In the genomic region with DNA sequence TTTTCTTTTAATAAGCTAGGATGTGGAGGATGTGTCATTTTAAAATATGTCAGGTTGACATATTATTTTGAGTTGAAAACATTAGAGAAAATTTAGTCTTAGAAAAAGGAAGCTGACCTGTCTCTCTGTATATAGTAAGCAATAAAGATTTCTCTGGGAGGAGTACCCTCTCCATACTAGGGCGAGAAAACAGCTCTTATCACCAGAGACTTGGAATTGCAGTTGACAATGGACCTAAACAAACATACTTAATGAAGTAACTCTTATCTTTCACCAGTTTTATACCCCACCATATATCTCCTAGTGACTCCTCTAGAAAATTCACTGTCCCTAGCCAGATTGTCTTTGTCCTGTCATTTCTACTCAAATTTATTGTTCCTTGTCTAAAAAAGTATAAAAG, we compare ENCODE assay signal across 23 cellular contexts.
"Had no signal": no experiment of that assay in that cellular context is flagged by ENCODE, and none has a peak within 500 bp of the region (broad histone marks: within the 10 kb centered on the region; RNA-seq: fewer than 3 reads in every experiment).

No MANE protein-coding gene starts in this region.

- H2AFZ ChIP-seq: hepatocyte had no signal

- H3K9me3 ChIP-seq: breast epithelium, esophagus squamous epithelium, stomach, thyroid gland had no signal

- H3K4me3 ChIP-seq: breast epithelium, esophagus squamous epithelium, hepatocyte, lung, skin epidermis, stomach, thyroid gland had no signal

- H3K4me3 Mint-ChIP-seq: activated CD4-positive, alpha-beta T cell treated with anti-CD3 and anti-CD28 coated beads, Interleukin-2, amount 10 ng/mL, durations not matched to agents 7 days and 5 days; activated naive CD4-positive, alpha-beta T cell treated with anti-CD3 and anti-CD28 coated beads, Interleukin-2, amount 10 ng/mL, durations not matched to agents 7 days and 5 days; activated naive CD8-positive, alpha-beta T cell treated with anti-CD3 and anti-CD28 coated beads, Interleukin-2, amount 50 U/mL, for 24 hours; effector memory CD8-positive, alpha-beta T cell; mesothelial cell of epicardium; T-cell had no signal

- H3K9me3 Mint-ChIP-seq: activated CD4-positive, alpha-beta T cell treated with anti-CD3 and anti-CD28 coated beads, Interleukin-2, amount 10 ng/mL, durations not matched to agents 7 days and 5 days; activated naive CD4-positive, alpha-beta T cell treated with anti-CD3 and anti-CD28 coated beads, Interleukin-2, amount 10 ng/mL, durations not matched to agents 7 days and 5 days; activated naive CD8-positive, alpha-beta T cell treated with anti-CD3 and anti-CD28 coated beads, Interleukin-2, amount 50 U/mL, for 24 hours; effector memory CD8-positive, alpha-beta T cell; mesothelial cell of epicardium; T-cell had no signal

- H3K27ac Mint-ChIP-seq: activated CD4-positive, alpha-beta T cell treated with anti-CD3 and anti-CD28 coated beads, Interleukin-2, amount 10 ng/mL, durations not matched to agents 7 days and 5 days; activated naive CD4-positive, alpha-beta T cell treated with anti-CD3 and anti-CD28 coated beads, Interleukin-2, amount 10 ng/mL, durations not matched to agents 7 days and 5 days; activated naive CD8-positive, alpha-beta T cell treated with anti-CD3 and anti-CD28 coated beads, Interleukin-2, amount 50 U/mL, for 24 hours; effector memory CD8-positive, alpha-beta T cell; progenitor cell of endocrine pancreas; T-cell had no signal

- H3K4me1 Mint-ChIP-seq: activated CD4-positive, alpha-beta T cell treated with anti-CD3 and anti-CD28 coated beads, Interleukin-2, amount 10 ng/mL, durations not matched to agents 7 days and 5 days; activated naive CD4-positive, alpha-beta T cell treated with anti-CD3 and anti-CD28 coated beads, Interleukin-2, amount 10 ng/mL, durations not matched to agents 7 days and 5 days; activated naive CD8-positive, alpha-beta T cell treated with anti-CD3 and anti-CD28 coated beads, Interleukin-2, amount 50 U/mL, for 24 hours; T-cell had no signal

- H3K27ac ChIP-seq: breast epithelium, esophagus squamous epithelium, stomach had no signal

- H3K27me3 ChIP-seq: breast epithelium, stomach, thyroid gland had no signal

- H3K36me3 Mint-ChIP-seq: activated naive CD4-positive, alpha-beta T cell treated with anti-CD3 and anti-CD28 coated beads, Interleukin-2, amount 10 ng/mL, durations not matched to agents 7 days and 5 days; mesothelial cell of epicardium; T-cell had no signal

- H3K36me3 ChIP-seq: breast epithelium, esophagus squamous epithelium, stomach, thyroid gland had no signal

- H3K79me2 ChIP-seq: hepatocyte had no signal

- ATAC-seq: activated naive CD8-positive, alpha-beta T cell treated with anti-CD3 and anti-CD28 coated beads, Interleukin-2, amount 50 U/mL, for 24 hours; effector memory CD8-positive, alpha-beta T cell; SK-N-SH treated with all-trans-retinoic acid at 6 μM for 48 hours; T-cell had no signal

- H3K4me1 ChIP-seq: breast epithelium had no signal

- DNase-seq: activated CD4-positive, alpha-beta T cell treated with anti-CD3 and anti-CD28 coated beads, Interleukin-2, amount 10 ng/mL, durations not matched to agents 7 days and 5 days; activated CD8-positive, alpha-beta memory T cell treated with anti-CD3 and anti-CD28 coated beads, Interleukin-2, amount 50 U/mL, for 48 hours; activated effector memory CD4-positive, alpha-beta T cell treated with Interleukin-2 at 50 U/mL for 16 hours; activated naive CD4-positive, alpha-beta T cell treated with anti-CD3 and anti-CD28 coated beads, Interleukin-2, amount 10 ng/mL, durations not matched to agents 7 days and 5 days; activated naive CD8-positive, alpha-beta T cell treated with anti-CD3 and anti-CD28 coated beads, Interleukin-2, amount 50 U/mL, for 24 hours; activated T-cell treated with anti-CD3 and anti-CD28 coated beads, Interleukin-2, amount 50 U/mL, for 48 hours; aorta; dermis blood vessel endothelial cell; effector memory CD8-positive, alpha-beta T cell; esophagus squamous epithelium; stimulated activated CD4-positive, alpha-beta T cell treated with anti-CD3 and anti-CD28 coated beads, Interleukin-15, amount 100 ng/mL, for 24 hours; stimulated activated CD4-positive, alpha-beta T cell treated with anti-CD3 and anti-CD28 coated beads, Interleukin-4, amount 100 ng/mL, for 1 hour; stomach; T-cell; T-helper 9 cell; thyroid gland had no signal
